Comparison of ENCODE assay signal across 1 cellular context in genomic region chr1:248873409-248873992, GRCh38.
TF ChIP-seq lines count a peak whose summit lies in the region.

No MANE protein-coding gene starts in this region.

TF ChIP-seq in WTC11, 78 proteins besides CTCF, POLR2A, EP300 and RAD21 (continued from another document and continues in another):
- TF ChIP-seq, protein P1, sequence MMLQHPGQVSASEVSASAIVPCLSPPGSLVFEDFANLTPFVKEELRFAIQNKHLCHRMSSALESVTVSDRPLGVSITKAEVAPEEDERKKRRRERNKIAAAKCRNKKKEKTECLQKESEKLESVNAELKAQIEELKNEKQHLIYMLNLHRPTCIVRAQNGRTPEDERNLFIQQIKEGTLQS (CRISPR knock-in tag; conservative IDR thresholded peaks at IDR 0.05), result no peak
- TF ChIP-seq CREM (CRISPR knock-in tag; IDR thresholded peaks at IDR 0.05) (0 out of 2 replicates have a peak, but pooled peaks have one; percentile 53), TP53 (CRISPR knock-in tag; IDR thresholded peaks at IDR 0.05) (no peak), NFYB (CRISPR knock-in tag; conservative IDR thresholded peaks at IDR 0.05; ENCODE audit: low read depth) (no peak; the same call in 1 of the 2 replicates), ZNF219 (CRISPR knock-in tag; IDR thresholded peaks at IDR 0.05; ENCODE audit: borderline replicate concordance) (no peak), ELF4 (CRISPR knock-in tag; IDR thresholded peaks at IDR 0.05; ENCODE audit: low read depth) (no peak), FOXP1 (CRISPR knock-in tag; IDR thresholded peaks at IDR 0.05; ENCODE audit: borderline replicate concordance) (no peak; the same call in 1 of the 2 replicates), ZNF671 (CRISPR knock-in tag; IDR thresholded peaks at IDR 0.05) (no peak), ZNF263 (CRISPR knock-in tag; IDR thresholded peaks at IDR 0.05; ENCODE audit: low read depth) (no peak), JAZF1 (CRISPR knock-in tag; IDR thresholded peaks at IDR 0.05) (no peak), ZBTB21 (CRISPR knock-in tag; IDR thresholded peaks at IDR 0.05; ENCODE audit: borderline replicate concordance) (no peak), ESRRA (CRISPR knock-in tag; IDR thresholded peaks at IDR 0.05; ENCODE audit: borderline replicate concordance) (no peak), FOXJ3 (CRISPR knock-in tag; IDR thresholded peaks at IDR 0.05; ENCODE audit: borderline replicate concordance) (no peak), CDX4 (CRISPR knock-in tag; IDR thresholded peaks at IDR 0.05; ENCODE audit: borderline replicate concordance) (no peak), CREB1 (CRISPR knock-in tag; IDR thresholded peaks at IDR 0.05) (no peak), NFE2L1 (CRISPR knock-in tag; IDR thresholded peaks at IDR 0.05) (no peak), IRF2 (CRISPR knock-in tag; IDR thresholded peaks at IDR 0.05; ENCODE audit: borderline replicate concordance, low read depth) (no peak), EMX1 (CRISPR knock-in tag; IDR thresholded peaks at IDR 0.05) (no peak), RELA (CRISPR knock-in tag; IDR thresholded peaks at IDR 0.05; ENCODE audit: borderline replicate concordance) (no peak), OVOL2 (CRISPR knock-in tag; IDR thresholded peaks at IDR 0.05; ENCODE audit: borderline replicate concordance) (no peak), FOXK1 (CRISPR knock-in tag; IDR thresholded peaks at IDR 0.05) (peak; percentile 72; the same call in 1 of the 2 replicates), PRRX2 (CRISPR knock-in tag; IDR thresholded peaks at IDR 0.05) (no peak), GRHL2 (CRISPR knock-in tag; IDR thresholded peaks at IDR 0.05; ENCODE audit: insufficient replicate concordance, severe bottlenecking) (no peak), NFATC4 (CRISPR knock-in tag; IDR thresholded peaks at IDR 0.05) (no peak), ZNF121 (CRISPR knock-in tag; IDR thresholded peaks at IDR 0.05) (no peak), TEAD1 (CRISPR knock-in tag; IDR thresholded peaks at IDR 0.05) (no peak), ZNF416 (CRISPR knock-in tag; IDR thresholded peaks at IDR 0.05) (no peak), NR3C1 (CRISPR knock-in tag; conservative IDR thresholded peaks at IDR 0.05; ENCODE audit: low read depth) (no peak)
- TF ChIP-seq, protein P2, sequence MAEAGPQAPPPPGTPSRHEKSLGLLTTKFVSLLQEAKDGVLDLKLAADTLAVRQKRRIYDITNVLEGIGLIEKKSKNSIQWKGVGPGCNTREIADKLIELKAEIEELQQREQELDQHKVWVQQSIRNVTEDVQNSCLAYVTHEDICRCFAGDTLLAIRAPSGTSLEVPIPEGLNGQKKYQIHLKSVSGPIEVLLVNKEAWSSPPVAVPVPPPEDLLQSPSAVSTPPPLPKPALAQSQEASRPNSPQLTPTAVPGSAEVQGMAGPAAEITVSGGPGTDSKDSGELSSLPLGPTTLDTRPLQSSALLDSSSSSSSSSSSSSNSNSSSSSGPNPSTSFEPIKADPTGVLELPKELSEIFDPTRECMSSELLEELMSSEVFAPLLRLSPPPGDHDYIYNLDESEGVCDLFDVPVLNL (CRISPR knock-in tag; IDR thresholded peaks at IDR 0.05; ENCODE audit: borderline replicate concordance, low read depth), result no peak
- TF ChIP-seq, protein P3, sequence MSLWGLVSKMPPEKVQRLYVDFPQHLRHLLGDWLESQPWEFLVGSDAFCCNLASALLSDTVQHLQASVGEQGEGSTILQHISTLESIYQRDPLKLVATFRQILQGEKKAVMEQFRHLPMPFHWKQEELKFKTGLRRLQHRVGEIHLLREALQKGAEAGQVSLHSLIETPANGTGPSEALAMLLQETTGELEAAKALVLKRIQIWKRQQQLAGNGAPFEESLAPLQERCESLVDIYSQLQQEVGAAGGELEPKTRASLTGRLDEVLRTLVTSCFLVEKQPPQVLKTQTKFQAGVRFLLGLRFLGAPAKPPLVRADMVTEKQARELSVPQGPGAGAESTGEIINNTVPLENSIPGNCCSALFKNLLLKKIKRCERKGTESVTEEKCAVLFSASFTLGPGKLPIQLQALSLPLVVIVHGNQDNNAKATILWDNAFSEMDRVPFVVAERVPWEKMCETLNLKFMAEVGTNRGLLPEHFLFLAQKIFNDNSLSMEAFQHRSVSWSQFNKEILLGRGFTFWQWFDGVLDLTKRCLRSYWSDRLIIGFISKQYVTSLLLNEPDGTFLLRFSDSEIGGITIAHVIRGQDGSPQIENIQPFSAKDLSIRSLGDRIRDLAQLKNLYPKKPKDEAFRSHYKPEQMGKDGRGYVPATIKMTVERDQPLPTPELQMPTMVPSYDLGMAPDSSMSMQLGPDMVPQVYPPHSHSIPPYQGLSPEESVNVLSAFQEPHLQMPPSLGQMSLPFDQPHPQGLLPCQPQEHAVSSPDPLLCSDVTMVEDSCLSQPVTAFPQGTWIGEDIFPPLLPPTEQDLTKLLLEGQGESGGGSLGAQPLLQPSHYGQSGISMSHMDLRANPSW (CRISPR knock-in tag; conservative IDR thresholded peaks at IDR 0.05; ENCODE audit: low read depth), result no peak
- TF ChIP-seq, protein P4, sequence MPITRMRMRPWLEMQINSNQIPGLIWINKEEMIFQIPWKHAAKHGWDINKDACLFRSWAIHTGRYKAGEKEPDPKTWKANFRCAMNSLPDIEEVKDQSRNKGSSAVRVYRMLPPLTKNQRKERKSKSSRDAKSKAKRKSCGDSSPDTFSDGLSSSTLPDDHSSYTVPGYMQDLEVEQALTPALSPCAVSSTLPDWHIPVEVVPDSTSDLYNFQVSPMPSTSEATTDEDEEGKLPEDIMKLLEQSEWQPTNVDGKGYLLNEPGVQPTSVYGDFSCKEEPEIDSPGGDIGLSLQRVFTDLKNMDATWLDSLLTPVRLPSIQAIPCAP (CRISPR knock-in tag; IDR thresholded peaks at IDR 0.05), result no peak
- TF ChIP-seq, protein P5, sequence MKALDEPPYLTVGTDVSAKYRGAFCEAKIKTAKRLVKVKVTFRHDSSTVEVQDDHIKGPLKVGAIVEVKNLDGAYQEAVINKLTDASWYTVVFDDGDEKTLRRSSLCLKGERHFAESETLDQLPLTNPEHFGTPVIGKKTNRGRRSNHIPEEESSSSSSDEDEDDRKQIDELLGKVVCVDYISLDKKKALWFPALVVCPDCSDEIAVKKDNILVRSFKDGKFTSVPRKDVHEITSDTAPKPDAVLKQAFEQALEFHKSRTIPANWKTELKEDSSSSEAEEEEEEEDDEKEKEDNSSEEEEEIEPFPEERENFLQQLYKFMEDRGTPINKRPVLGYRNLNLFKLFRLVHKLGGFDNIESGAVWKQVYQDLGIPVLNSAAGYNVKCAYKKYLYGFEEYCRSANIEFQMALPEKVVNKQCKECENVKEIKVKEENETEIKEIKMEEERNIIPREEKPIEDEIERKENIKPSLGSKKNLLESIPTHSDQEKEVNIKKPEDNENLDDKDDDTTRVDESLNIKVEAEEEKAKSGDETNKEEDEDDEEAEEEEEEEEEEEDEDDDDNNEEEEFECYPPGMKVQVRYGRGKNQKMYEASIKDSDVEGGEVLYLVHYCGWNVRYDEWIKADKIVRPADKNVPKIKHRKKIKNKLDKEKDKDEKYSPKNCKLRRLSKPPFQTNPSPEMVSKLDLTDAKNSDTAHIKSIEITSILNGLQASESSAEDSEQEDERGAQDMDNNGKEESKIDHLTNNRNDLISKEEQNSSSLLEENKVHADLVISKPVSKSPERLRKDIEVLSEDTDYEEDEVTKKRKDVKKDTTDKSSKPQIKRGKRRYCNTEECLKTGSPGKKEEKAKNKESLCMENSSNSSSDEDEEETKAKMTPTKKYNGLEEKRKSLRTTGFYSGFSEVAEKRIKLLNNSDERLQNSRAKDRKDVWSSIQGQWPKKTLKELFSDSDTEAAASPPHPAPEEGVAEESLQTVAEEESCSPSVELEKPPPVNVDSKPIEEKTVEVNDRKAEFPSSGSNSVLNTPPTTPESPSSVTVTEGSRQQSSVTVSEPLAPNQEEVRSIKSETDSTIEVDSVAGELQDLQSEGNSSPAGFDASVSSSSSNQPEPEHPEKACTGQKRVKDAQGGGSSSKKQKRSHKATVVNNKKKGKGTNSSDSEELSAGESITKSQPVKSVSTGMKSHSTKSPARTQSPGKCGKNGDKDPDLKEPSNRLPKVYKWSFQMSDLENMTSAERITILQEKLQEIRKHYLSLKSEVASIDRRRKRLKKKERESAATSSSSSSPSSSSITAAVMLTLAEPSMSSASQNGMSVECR (CRISPR knock-in tag; IDR thresholded peaks at IDR 0.05; ENCODE audit: borderline replicate concordance), result no peak
- TF ChIP-seq, protein P6, sequence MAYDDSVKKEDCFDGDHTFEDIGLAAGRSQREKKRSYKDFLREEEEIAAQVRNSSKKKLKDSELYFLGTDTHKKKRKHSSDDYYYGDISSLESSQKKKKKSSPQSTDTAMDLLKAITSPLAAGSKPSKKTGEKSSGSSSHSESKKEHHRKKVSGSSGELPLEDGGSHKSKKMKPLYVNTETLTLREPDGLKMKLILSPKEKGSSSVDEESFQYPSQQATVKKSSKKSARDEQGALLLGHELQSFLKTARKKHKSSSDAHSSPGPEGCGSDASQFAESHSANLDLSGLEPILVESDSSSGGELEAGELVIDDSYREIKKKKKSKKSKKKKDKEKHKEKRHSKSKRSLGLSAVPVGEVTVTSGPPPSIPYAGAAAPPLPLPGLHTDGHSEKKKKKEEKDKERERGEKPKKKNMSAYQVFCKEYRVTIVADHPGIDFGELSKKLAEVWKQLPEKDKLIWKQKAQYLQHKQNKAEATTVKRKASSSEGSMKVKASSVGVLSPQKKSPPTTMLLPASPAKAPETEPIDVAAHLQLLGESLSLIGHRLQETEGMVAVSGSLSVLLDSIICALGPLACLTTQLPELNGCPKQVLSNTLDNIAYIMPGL (CRISPR knock-in tag; IDR thresholded peaks at IDR 0.05), result peak; percentile 98
- TF ChIP-seq, protein P7, sequence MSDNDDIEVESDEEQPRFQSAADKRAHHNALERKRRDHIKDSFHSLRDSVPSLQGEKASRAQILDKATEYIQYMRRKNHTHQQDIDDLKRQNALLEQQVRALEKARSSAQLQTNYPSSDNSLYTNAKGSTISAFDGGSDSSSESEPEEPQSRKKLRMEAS (CRISPR knock-in tag; IDR thresholded peaks at IDR 0.05), result no peak; the same call in 1 of the 2 replicates
- TF ChIP-seq, protein P8, sequence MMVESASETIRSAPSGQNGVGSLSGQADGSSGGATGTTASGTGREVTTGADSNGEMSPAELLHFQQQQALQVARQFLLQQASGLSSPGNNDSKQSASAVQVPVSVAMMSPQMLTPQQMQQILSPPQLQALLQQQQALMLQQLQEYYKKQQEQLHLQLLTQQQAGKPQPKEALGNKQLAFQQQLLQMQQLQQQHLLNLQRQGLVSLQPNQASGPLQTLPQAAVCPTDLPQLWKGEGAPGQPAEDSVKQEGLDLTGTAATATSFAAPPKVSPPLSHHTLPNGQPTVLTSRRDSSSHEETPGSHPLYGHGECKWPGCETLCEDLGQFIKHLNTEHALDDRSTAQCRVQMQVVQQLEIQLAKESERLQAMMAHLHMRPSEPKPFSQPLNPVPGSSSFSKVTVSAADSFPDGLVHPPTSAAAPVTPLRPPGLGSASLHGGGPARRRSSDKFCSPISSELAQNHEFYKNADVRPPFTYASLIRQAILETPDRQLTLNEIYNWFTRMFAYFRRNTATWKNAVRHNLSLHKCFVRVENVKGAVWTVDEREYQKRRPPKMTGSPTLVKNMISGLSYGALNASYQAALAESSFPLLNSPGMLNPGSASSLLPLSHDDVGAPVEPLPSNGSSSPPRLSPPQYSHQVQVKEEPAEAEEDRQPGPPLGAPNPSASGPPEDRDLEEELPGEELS (CRISPR knock-in tag; IDR thresholded peaks at IDR 0.05), result 0 out of 2 replicates have a peak, but pooled peaks have one; percentile 36
- TF ChIP-seq, protein P9, sequence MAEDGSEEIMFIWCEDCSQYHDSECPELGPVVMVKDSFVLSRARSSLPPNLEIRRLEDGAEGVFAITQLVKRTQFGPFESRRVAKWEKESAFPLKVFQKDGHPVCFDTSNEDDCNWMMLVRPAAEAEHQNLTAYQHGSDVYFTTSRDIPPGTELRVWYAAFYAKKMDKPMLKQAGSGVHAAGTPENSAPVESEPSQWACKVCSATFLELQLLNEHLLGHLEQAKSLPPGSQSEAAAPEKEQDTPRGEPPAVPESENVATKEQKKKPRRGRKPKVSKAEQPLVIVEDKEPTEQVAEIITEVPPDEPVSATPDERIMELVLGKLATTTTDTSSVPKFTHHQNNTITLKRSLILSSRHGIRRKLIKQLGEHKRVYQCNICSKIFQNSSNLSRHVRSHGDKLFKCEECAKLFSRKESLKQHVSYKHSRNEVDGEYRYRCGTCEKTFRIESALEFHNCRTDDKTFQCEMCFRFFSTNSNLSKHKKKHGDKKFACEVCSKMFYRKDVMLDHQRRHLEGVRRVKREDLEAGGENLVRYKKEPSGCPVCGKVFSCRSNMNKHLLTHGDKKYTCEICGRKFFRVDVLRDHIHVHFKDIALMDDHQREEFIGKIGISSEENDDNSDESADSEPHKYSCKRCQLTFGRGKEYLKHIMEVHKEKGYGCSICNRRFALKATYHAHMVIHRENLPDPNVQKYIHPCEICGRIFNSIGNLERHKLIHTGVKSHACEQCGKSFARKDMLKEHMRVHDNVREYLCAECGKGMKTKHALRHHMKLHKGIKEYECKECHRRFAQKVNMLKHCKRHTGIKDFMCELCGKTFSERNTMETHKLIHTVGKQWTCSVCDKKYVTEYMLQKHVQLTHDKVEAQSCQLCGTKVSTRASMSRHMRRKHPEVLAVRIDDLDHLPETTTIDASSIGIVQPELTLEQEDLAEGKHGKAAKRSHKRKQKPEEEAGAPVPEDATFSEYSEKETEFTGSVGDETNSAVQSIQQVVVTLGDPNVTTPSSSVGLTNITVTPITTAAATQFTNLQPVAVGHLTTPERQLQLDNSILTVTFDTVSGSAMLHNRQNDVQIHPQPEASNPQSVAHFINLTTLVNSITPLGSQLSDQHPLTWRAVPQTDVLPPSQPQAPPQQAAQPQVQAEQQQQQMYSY (CRISPR knock-in tag; IDR thresholded peaks at IDR 0.05), result no peak; the same call in 1 of the 2 replicates
- TF ChIP-seq, protein P10, sequence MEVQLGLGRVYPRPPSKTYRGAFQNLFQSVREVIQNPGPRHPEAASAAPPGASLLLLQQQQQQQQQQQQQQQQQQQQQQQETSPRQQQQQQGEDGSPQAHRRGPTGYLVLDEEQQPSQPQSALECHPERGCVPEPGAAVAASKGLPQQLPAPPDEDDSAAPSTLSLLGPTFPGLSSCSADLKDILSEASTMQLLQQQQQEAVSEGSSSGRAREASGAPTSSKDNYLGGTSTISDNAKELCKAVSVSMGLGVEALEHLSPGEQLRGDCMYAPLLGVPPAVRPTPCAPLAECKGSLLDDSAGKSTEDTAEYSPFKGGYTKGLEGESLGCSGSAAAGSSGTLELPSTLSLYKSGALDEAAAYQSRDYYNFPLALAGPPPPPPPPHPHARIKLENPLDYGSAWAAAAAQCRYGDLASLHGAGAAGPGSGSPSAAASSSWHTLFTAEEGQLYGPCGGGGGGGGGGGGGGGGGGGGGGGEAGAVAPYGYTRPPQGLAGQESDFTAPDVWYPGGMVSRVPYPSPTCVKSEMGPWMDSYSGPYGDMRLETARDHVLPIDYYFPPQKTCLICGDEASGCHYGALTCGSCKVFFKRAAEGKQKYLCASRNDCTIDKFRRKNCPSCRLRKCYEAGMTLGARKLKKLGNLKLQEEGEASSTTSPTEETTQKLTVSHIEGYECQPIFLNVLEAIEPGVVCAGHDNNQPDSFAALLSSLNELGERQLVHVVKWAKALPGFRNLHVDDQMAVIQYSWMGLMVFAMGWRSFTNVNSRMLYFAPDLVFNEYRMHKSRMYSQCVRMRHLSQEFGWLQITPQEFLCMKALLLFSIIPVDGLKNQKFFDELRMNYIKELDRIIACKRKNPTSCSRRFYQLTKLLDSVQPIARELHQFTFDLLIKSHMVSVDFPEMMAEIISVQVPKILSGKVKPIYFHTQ (CRISPR knock-in tag; IDR thresholded peaks at IDR 0.05), result no peak
